In the genomic region with DNA sequence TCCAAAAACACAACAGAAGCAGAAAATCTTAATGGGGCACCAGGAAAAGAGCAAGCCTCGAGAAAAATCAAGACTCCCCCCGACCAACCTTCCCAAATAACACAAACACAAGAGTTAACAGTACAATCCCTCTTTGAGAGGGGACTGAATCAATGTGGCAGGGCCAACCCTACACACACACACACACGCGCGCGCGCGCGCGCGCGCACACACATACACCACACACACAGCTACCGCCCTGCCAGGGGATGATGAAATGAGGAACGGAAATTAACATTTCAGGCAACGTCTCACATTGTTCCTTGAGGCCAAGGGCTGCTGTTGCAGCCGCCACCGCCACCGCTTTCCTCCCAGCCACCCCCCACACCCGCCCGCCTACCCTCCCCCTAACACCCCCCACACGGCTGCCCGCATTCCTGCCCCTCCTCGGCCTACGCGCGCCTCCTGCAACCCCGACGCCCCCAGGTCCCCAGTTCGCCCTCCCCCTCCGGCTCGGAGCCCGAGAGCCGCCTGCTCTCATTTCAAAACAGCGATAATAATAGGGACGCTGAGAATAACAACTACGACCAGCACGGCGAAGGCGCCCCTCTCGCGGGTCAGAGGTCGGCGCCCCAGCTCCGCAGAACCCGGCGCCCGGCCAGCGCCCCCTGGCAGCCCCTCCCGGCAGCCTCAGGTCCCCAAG, we compare ENCODE assay signal across 1 cellular context.
TF ChIP-seq lines count a peak whose summit lies in the region.

No MANE protein-coding gene starts in this region.

TF ChIP-seq in K562, 482 proteins besides CTCF, POLR2A, EP300 and RAD21 (continued from another document and continues in another):
- TF ChIP-seq AFF4 (CRISPR knock-in tag; IDR thresholded peaks at IDR 0.05) (0 out of 2 replicates have a peak, but pooled peaks have one; percentile 31), RFX1 (IDR thresholded peaks at IDR 0.05) (no peak), GTF2E2 (tag; IDR thresholded peaks at IDR 0.05) (0 out of 2 replicates have a peak, but pooled peaks have one; percentile 17), MCM3 (IDR thresholded peaks at IDR 0.05) (no peak), FOXJ3 (CRISPR knock-in tag; IDR thresholded peaks at IDR 0.05) (no peak), FOXP1 (CRISPR knock-in tag; IDR thresholded peaks at IDR 0.05) (no peak), ZNF197 (CRISPR knock-in tag; IDR thresholded peaks at IDR 0.05; ENCODE audit: low read depth) (no peak), ZFP1 (CRISPR knock-in tag; IDR thresholded peaks at IDR 0.05) (no peak), SMARCE1 (IDR thresholded peaks at IDR 0.05) (no peak), NR2F6 (CRISPR knock-in tag; IDR thresholded peaks at IDR 0.05) (no peak), TBP (optimal IDR thresholded peaks at IDR 0.05; ENCODE audit: low read depth, low read length) (peak; percentile 60), PTBP1 (IDR thresholded peaks at IDR 0.05; ENCODE audit: low read depth, low read length) (no peak), MECOM (CRISPR knock-in tag; IDR thresholded peaks at IDR 0.05) (no peak), ZFX (CRISPR knock-in tag; IDR thresholded peaks at IDR 0.05) (peak; percentile 43; the same call in 1 of the 2 replicates), NCOA6 (IDR thresholded peaks at IDR 0.05) (no peak), ZNF408 (CRISPR knock-in tag; IDR thresholded peaks at IDR 0.05; ENCODE audit: low read depth) (no peak), HNRNPK (IDR thresholded peaks at IDR 0.05; ENCODE audit: low read depth, low read length, poor library complexity, severe bottlenecking) (no peak), CBX2 (IDR thresholded peaks at IDR 0.05; ENCODE audit: insufficient read depth, low read length, poor library complexity, severe bottlenecking) (no peak), MLLT1 (IDR thresholded peaks at IDR 0.05) (peak; percentile 49 to 56; a peak in 2 of 4 replicates), ZNF436 (CRISPR knock-in tag; IDR thresholded peaks at IDR 0.05) (no peak), ETV6 (IDR thresholded peaks at IDR 0.05; ENCODE audit: borderline replicate concordance in 1 of 2, low read depth in 2 of 2, low read length in 1 of 2) (0 out of 4 replicates have a peak, but pooled peaks of 1 of the 2 experiments have one; percentile 20), ETV6 (CRISPR knock-in tag; IDR thresholded peaks at IDR 0.05; ENCODE audit: borderline replicate concordance) (no peak), MAX (CRISPR knock-in tag; IDR thresholded peaks at IDR 0.05) (peak; percentile 53; the same call in 1 of the 2 replicates), SOX6 (IDR thresholded peaks at IDR 0.05) (0 out of 2 replicates have a peak, but pooled peaks have one; percentile 12), RBFOX2 (IDR thresholded peaks at IDR 0.05; ENCODE audit: low read depth, low read length) (peak; percentile 91), E2F3 (CRISPR knock-in tag; IDR thresholded peaks at IDR 0.05) (no peak), SMAD2 (IDR thresholded peaks at IDR 0.05; ENCODE audit: low read depth, low read length) (no peak), KLF16 (IDR thresholded peaks at IDR 0.05) (no peak), PHF21A (IDR thresholded peaks at IDR 0.05; ENCODE audit: borderline replicate concordance, low read depth) (0 out of 2 replicates have a peak, but pooled peaks have one; percentile 9)
- TF ChIP-seq, protein P1, sequence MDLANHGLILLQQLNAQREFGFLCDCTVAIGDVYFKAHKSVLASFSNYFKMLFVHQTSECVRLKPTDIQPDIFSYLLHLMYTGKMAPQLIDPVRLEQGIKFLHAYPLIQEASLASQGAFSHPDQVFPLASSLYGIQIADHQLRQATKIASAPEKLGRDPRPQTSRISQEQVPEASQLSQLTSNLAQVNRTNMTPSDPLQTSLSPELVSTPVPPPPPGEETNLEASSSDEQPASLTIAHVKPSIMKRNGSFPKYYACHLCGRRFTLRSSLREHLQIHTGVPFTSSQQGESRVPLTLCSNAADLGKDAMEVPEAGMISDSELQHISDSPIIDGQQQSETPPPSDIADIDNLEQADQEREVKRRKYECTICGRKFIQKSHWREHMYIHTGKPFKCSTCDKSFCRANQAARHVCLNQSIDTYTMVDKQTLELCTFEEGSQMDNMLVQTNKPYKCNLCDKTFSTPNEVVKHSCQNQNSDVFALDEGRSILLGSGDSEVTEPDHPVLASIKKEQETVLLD (IDR thresholded peaks at IDR 0.05): peak; percentile 55; the same call in 1 of the 2 replicates
- TF ChIP-seq, protein P2, sequence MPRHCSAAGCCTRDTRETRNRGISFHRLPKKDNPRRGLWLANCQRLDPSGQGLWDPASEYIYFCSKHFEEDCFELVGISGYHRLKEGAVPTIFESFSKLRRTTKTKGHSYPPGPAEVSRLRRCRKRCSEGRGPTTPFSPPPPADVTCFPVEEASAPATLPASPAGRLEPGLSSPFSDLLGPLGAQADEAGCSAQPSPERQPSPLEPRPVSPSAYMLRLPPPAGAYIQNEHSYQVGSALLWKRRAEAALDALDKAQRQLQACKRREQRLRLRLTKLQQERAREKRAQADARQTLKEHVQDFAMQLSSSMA (CRISPR knock-in tag; IDR thresholded peaks at IDR 0.05): no peak
- TF ChIP-seq, protein P3, sequence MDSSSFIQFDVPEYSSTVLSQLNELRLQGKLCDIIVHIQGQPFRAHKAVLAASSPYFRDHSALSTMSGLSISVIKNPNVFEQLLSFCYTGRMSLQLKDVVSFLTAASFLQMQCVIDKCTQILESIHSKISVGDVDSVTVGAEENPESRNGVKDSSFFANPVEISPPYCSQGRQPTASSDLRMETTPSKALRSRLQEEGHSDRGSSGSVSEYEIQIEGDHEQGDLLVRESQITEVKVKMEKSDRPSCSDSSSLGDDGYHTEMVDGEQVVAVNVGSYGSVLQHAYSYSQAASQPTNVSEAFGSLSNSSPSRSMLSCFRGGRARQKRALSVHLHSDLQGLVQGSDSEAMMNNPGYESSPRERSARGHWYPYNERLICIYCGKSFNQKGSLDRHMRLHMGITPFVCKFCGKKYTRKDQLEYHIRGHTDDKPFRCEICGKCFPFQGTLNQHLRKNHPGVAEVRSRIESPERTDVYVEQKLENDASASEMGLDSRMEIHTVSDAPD (CRISPR knock-in tag; IDR thresholded peaks at IDR 0.05): no peak
- TF ChIP-seq, protein P4, sequence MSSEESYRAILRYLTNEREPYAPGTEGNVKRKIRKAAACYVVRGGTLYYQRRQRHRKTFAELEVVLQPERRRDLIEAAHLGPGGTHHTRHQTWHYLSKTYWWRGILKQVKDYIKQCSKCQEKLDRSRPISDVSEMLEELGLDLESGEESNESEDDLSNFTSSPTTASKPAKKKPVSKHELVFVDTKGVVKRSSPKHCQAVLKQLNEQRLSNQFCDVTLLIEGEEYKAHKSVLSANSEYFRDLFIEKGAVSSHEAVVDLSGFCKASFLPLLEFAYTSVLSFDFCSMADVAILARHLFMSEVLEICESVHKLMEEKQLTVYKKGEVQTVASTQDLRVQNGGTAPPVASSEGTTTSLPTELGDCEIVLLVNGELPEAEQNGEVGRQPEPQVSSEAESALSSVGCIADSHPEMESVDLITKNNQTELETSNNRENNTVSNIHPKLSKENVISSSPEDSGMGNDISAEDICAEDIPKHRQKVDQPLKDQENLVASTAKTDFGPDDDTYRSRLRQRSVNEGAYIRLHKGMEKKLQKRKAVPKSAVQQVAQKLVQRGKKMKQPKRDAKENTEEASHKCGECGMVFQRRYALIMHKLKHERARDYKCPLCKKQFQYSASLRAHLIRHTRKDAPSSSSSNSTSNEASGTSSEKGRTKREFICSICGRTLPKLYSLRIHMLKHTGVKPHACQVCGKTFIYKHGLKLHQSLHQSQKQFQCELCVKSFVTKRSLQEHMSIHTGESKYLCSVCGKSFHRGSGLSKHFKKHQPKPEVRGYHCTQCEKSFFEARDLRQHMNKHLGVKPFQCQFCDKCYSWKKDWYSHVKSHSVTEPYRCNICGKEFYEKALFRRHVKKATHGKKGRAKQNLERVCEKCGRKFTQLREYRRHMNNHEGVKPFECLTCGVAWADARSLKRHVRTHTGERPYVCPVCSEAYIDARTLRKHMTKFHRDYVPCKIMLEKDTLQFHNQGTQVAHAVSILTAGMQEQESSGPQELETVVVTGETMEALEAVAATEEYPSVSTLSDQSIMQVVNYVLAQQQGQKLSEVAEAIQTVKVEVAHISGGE (CRISPR knock-in tag; IDR thresholded peaks at IDR 0.05): peak in 1 of 3 experiments; percentile 14; a peak in 1 of 6 replicates
- TF ChIP-seq, protein P5, sequence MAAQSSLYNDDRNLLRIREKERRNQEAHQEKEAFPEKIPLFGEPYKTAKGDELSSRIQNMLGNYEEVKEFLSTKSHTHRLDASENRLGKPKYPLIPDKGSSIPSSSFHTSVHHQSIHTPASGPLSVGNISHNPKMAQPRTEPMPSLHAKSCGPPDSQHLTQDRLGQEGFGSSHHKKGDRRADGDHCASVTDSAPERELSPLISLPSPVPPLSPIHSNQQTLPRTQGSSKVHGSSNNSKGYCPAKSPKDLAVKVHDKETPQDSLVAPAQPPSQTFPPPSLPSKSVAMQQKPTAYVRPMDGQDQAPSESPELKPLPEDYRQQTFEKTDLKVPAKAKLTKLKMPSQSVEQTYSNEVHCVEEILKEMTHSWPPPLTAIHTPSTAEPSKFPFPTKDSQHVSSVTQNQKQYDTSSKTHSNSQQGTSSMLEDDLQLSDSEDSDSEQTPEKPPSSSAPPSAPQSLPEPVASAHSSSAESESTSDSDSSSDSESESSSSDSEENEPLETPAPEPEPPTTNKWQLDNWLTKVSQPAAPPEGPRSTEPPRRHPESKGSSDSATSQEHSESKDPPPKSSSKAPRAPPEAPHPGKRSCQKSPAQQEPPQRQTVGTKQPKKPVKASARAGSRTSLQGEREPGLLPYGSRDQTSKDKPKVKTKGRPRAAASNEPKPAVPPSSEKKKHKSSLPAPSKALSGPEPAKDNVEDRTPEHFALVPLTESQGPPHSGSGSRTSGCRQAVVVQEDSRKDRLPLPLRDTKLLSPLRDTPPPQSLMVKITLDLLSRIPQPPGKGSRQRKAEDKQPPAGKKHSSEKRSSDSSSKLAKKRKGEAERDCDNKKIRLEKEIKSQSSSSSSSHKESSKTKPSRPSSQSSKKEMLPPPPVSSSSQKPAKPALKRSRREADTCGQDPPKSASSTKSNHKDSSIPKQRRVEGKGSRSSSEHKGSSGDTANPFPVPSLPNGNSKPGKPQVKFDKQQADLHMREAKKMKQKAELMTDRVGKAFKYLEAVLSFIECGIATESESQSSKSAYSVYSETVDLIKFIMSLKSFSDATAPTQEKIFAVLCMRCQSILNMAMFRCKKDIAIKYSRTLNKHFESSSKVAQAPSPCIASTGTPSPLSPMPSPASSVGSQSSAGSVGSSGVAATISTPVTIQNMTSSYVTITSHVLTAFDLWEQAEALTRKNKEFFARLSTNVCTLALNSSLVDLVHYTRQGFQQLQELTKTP (IDR thresholded peaks at IDR 0.05; ENCODE audit: low read depth in 1 of 2, partially characterized antibody in 2 of 2): peak in 1 of 2 experiments; percentile 52
- TF ChIP-seq, protein P6, sequence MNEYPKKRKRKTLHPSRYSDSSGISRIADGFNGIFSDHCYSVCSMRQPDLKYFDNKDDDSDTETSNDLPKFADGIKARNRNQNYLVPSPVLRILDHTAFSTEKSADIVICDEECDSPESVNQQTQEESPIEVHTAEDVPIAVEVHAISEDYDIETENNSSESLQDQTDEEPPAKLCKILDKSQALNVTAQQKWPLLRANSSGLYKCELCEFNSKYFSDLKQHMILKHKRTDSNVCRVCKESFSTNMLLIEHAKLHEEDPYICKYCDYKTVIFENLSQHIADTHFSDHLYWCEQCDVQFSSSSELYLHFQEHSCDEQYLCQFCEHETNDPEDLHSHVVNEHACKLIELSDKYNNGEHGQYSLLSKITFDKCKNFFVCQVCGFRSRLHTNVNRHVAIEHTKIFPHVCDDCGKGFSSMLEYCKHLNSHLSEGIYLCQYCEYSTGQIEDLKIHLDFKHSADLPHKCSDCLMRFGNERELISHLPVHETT (CRISPR knock-in tag; conservative IDR thresholded peaks at IDR 0.05 in 1 of 2, IDR thresholded peaks at IDR 0.05 in 1 of 2): no peak; a peak in 1 of 4 replicates
- TF ChIP-seq, protein P7, sequence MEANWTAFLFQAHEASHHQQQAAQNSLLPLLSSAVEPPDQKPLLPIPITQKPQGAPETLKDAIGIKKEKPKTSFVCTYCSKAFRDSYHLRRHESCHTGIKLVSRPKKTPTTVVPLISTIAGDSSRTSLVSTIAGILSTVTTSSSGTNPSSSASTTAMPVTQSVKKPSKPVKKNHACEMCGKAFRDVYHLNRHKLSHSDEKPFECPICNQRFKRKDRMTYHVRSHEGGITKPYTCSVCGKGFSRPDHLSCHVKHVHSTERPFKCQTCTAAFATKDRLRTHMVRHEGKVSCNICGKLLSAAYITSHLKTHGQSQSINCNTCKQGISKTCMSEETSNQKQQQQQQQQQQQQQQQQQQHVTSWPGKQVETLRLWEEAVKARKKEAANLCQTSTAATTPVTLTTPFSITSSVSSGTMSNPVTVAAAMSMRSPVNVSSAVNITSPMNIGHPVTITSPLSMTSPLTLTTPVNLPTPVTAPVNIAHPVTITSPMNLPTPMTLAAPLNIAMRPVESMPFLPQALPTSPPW (CRISPR knock-in tag; IDR thresholded peaks at IDR 0.05): peak; percentile 95
